In the genomic region with DNA sequence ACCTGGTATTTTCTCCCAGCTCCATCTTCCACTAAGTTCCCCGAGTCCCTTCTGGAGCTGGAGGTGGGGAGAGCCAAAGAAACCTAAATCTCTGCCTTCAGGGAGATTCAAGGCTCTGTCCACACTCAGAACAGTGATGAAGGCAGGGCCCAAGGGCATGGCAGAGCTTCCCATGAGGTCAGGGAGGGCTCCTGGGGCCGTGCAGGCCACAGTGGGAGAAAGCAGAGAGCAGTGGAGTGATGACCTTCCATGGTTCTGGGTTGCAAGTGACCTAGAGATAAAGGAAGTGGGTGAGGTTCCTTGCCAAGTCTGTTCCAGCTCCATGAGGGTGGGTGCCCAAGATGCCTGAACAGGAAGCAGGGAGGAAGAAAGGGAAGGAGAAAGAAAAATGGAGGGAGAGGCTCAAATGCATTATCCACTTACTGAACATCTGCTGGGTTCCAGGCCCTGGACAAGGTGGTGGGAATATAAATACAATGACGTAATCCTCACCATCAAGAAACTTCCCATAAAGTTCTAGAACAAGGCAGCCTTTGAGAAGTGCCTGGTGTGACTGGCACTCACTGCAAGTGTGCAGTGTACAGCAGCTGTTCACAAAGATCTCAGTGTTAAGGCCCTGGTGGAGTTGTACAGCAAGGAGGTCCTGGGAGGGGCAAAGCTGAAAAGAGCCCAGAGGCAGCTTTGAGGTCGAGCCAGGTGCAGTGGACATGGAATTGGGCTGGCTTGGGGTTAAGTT, we compare ENCODE assay signal across 1 cellular context.
TF ChIP-seq lines count a peak whose summit lies in the region.

No MANE protein-coding gene starts in this region.

TF ChIP-seq in WTC11, 78 proteins besides CTCF, POLR2A, EP300 and RAD21 (continued from another document):
- TF ChIP-seq ZNF532 (CRISPR knock-in tag; IDR thresholded peaks at IDR 0.05; ENCODE audit: borderline replicate concordance): no peak
- TF ChIP-seq, protein P1, sequence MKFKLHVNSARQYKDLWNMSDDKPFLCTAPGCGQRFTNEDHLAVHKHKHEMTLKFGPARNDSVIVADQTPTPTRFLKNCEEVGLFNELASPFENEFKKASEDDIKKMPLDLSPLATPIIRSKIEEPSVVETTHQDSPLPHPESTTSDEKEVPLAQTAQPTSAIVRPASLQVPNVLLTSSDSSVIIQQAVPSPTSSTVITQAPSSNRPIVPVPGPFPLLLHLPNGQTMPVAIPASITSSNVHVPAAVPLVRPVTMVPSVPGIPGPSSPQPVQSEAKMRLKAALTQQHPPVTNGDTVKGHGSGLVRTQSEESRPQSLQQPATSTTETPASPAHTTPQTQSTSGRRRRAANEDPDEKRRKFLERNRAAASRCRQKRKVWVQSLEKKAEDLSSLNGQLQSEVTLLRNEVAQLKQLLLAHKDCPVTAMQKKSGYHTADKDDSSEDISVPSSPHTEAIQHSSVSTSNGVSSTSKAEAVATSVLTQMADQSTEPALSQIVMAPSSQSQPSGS (CRISPR knock-in tag; IDR thresholded peaks at IDR 0.05; ENCODE audit: borderline replicate concordance, low read depth): no peak
- no peak for TF ChIP-seq FOXP1 (CRISPR knock-in tag; IDR thresholded peaks at IDR 0.05; ENCODE audit: borderline replicate concordance)
- no peak for TF ChIP-seq HMGA2 (CRISPR knock-in tag; IDR thresholded peaks at IDR 0.05)
- TF ChIP-seq SP1 (CRISPR knock-in tag; conservative IDR thresholded peaks at IDR 0.05): no peak
- no peak for TF ChIP-seq IRF1 (CRISPR knock-in tag; IDR thresholded peaks at IDR 0.05)
- no peak for TF ChIP-seq CBFB (CRISPR knock-in tag; IDR thresholded peaks at IDR 0.05; ENCODE audit: low read depth)
- no peak for TF ChIP-seq MAX (CRISPR knock-in tag; IDR thresholded peaks at IDR 0.05)
- no peak for TF ChIP-seq SMAD3 (CRISPR knock-in tag; IDR thresholded peaks at IDR 0.05; ENCODE audit: borderline replicate concordance)
- TF ChIP-seq, protein P2, sequence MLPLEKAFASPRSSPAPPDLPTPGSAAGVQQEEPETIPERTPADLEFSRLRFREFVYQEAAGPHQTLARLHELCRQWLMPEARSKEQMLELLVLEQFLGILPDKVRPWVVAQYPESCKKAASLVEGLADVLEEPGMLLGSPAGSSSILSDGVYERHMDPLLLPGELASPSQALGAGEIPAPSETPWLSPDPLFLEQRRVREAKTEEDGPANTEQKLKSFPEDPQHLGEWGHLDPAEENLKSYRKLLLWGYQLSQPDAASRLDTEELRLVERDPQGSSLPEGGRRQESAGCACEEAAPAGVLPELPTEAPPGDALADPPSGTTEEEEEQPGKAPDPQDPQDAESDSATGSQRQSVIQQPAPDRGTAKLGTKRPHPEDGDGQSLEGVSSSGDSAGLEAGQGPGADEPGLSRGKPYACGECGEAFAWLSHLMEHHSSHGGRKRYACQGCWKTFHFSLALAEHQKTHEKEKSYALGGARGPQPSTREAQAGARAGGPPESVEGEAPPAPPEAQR (CRISPR knock-in tag; IDR thresholded peaks at IDR 0.05): no peak
- TF ChIP-seq, protein P3, sequence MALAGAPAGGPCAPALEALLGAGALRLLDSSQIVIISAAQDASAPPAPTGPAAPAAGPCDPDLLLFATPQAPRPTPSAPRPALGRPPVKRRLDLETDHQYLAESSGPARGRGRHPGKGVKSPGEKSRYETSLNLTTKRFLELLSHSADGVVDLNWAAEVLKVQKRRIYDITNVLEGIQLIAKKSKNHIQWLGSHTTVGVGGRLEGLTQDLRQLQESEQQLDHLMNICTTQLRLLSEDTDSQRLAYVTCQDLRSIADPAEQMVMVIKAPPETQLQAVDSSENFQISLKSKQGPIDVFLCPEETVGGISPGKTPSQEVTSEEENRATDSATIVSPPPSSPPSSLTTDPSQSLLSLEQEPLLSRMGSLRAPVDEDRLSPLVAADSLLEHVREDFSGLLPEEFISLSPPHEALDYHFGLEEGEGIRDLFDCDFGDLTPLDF (CRISPR knock-in tag; IDR thresholded peaks at IDR 0.05): no peak
